8 cellular contexts compared by ENCODE assay signal in genomic region chr10:104120061-104120460, GRCh38. TPM values are rescaled to one million over a fixed set of nuclear protein-coding genes. Genes with fewer than 3 reads are reported as not detected.
DNase-seq lines count a peak whose midpoint lies in the region; ATAC-seq, FAIRE-seq and TF ChIP-seq lines count a peak whose summit lies in the region.

No MANE protein-coding gene starts in this region.

- peak; percentile 57 for FAIRE-seq in GM12891 (lab: Jason Lieb, UNC)

- intact Hi-C loops in esophagus muscularis mucosa (cut with DNase I): loop anchor here (5.0 kb wide), 4 partner anchors 73 to 233 kb away; partner anchors contain the start of genes GSTO2 and SLK
- intact Hi-C loops in prostate gland (cut with DNase I): loop anchor here (5.0 to 10.0 kb wide), 3 partner anchors 145 to 233 kb away; partner anchors contain the start of genes GSTO2 and SLK

- H3K4me1 ChIP-seq in esophagus muscularis mucosa: peaks cover 5 to 22% (median 20%) of the 10 kb centered on the region in 4 donors
- H3K4me1 ChIP-seq in prostate gland (replicated peaks): peaks cover 3% of the 10 kb centered on the region

- H3K27ac ChIP-seq in esophagus muscularis mucosa (replicated peaks in 1 of 4): peak overlapping the region; percentile 93 to 99 (median 98)
- peak overlapping the region; percentile 93 to 98 for H3K27ac ChIP-seq in prostate gland

- no peak for DNase-seq in GM12891 (ENCODE audit: insufficient read length, low spot score)
- DNase-seq in OCI-M1 (lab: John Stamatoyannopoulos, UW): peak; percentile 32
- DNase-seq in esophagus muscularis mucosa (ENCODE audit: extremely low spot score): no peak
- no peak for DNase-seq in prostate gland (ENCODE audit: low spot score)
- DNase-seq in SHP77 treated with DMSO at 0.1 percent for 48 hours (lab: John Stamatoyannopoulos, UW): no peak
- DNase-seq in NK-92 (lab: John Stamatoyannopoulos, UW; ENCODE audit: unreplicated experiment): no peak

- no peaks in the 10 kb centered on the region for H3K27me3 ChIP-seq in esophagus muscularis mucosa
- no peaks in the 10 kb centered on the region for H3K27me3 ChIP-seq in prostate gland (replicated peaks; ENCODE audit: insufficient read depth)

- ATAC-seq in GM21786 (IDR thresholded peaks at IDR 0.05; ENCODE audit: unreplicated experiment): no peak
- no peak for ATAC-seq in HG02588 (IDR thresholded peaks at IDR 0.05; ENCODE audit: unreplicated experiment)

- no peak overlapping the region for H3K4me3 ChIP-seq in esophagus muscularis mucosa
- H3K4me3 ChIP-seq in prostate gland: no peak overlapping the region

- no peak for TF ChIP-seq EP300 in esophagus muscularis mucosa (IDR thresholded peaks at IDR 0.05)

- H3K9me3 ChIP-seq in esophagus muscularis mucosa (no peaks in the 10 kb centered on the region), prostate gland (no peaks in the 10 kb centered on the region)

- TF ChIP-seq POLR2A in GM12891 (IDR thresholded peaks at IDR 0.05; ENCODE audit: low read depth, low read length) (no peak), esophagus muscularis mucosa (IDR thresholded peaks at IDR 0.05; ENCODE audit: low read depth) (no peak), prostate gland (IDR thresholded peaks at IDR 0.05) (no peak)

- no peak for TF ChIP-seq CTCF in esophagus muscularis mucosa (IDR thresholded peaks at IDR 0.05)
- TF ChIP-seq CTCF in prostate gland (IDR thresholded peaks at IDR 0.05): no peak

- H3K36me3 ChIP-seq in esophagus muscularis mucosa (no peaks in the 10 kb centered on the region), prostate gland (no peaks in the 10 kb centered on the region)

- 79% methylated on average over 3 of the region's 3 CpGs for WGBS in esophagus muscularis mucosa
- WGBS in prostate gland: 6% methylated on average over 3 of the region's 3 CpGs

TF ChIP-seq in GM12891, 5 proteins besides CTCF, POLR2A, EP300 and RAD21:
- no peak for TF ChIP-seq POLR2AphosphoS5 (IDR thresholded peaks at IDR 0.05; ENCODE audit: low read depth, low read length)
- no peak for TF ChIP-seq POU2F2 (IDR thresholded peaks at IDR 0.05; ENCODE audit: low read depth, low read length)

RNA-seq across cellular contexts. Expression of gene SFR1, which starts 1.9 kb away (rescaled TPM):
- 8.3 TPM for polyA plus RNA-seq in GM12891 (2012; ENCODE audit: low read depth, missing spikeins)
- total RNA-seq in esophagus muscularis mucosa (1 to 10 TPM; 4.9 to 9.1 (median 7.8) TPM), prostate gland (10 to 100 TPM in 1 of 2 donors, 1 to 10 TPM in 1; 8.1 to 16.3 TPM)

RNA-seq across cellular contexts. Expression of gene COL17A1, which starts 34.4 kb away (rescaled TPM):
- not detected for polyA plus RNA-seq in GM12891 (2012; ENCODE audit: low read depth, missing spikeins)
- under 1 TPM in 3 of 4 donors, not detected in 1; 0.17 to 0.29 (median 0.26) TPM for total RNA-seq in esophagus muscularis mucosa
- total RNA-seq in prostate gland: 10 to 100 TPM; 19.1 to 47.6 TPM

Comparison
In these comparisons a context has a peak if more than half of its experiments do, and no peak if none do; other contexts are left out.
1. RNA of gene COL17A1, which starts 34.4 kb away (total RNA-seq): 19.1 to 47.6 TPM in prostate gland; 0.17 to 0.29 TPM in esophagus muscularis mucosa; every median in the first group is over 10 times any median in the second.